ENCODE assay signal across 10 cellular contexts in genomic region chr12:116319316-116319715, GRCh38. TPM values are rescaled to one million over a fixed set of nuclear protein-coding genes. Genes with fewer than 3 reads are reported as not detected.
DNase-seq lines count a peak whose midpoint lies in the region; ATAC-seq and TF ChIP-seq lines count a peak whose summit lies in the region.
"Had no signal": no experiment of that assay in that cellular context is flagged by ENCODE, and none has a peak within 500 bp of the region (broad histone marks: within the 10 kb centered on the region; RNA-seq: fewer than 3 reads in every experiment).

No MANE protein-coding gene starts in this region.

- ATAC-seq in RWPE2 (ENCODE audit: low read depth) (no peak), HG03439 (IDR thresholded peaks at IDR 0.05; ENCODE audit: unreplicated experiment) (no peak)
- no peak for ATAC-seq in stimulated activated naive B cell treated with anti-CD40 and anti-IgM and Interleukin-4, amounts not matched to agents 10 μg/mL and 1 μg/mL and 100 μg/mL, for 72 hours (replicated peaks)
- ATAC-seq: A549, HepG2 had no signal

- H3K9me3 ChIP-seq in RWPE2 (ENCODE audit: severe bottlenecking), result no peaks in the 10 kb centered on the region
- H3K9me3 ChIP-seq: A549 had no signal

- peak overlapping the region; percentile 94 for H3K27ac Mint-ChIP-seq in stimulated activated naive B cell treated with anti-CD40 and anti-IgM and Interleukin-4, amounts not matched to agents 10 μg/mL and 1 μg/mL and 100 μg/mL, for 72 hours

- DNase-seq in NCI-H2029 treated with DMSO at 0.1 percent for 48 hours (lab: John Stamatoyannopoulos, UW) (peak; percentile 22), NCI-H2029 (lab: John Stamatoyannopoulos, UW) (no peak), RWPE2 (ENCODE audit: low spot score) (no peak), fibroblast of the aortic adventitia (ENCODE audit: low read depth) (peak; percentile 84), cerebellum (ENCODE audit: low spot score) (no peak), middle frontal gyrus (ENCODE audit: extremely low spot score, low spot score) (no peak)
- DNase-seq in stimulated activated naive B cell treated with anti-CD40 and anti-IgM and Interleukin-4, amounts not matched to agents 10 μg/mL and 1 μg/mL and 100 μg/mL, for 72 hours, result no peak

- peaks cover 30 to 50% of the 10 kb centered on the region in 2 donors for H3K4me1 Mint-ChIP-seq in stimulated activated naive B cell treated with anti-CD40 and anti-IgM and Interleukin-4, amounts not matched to agents 10 μg/mL and 1 μg/mL and 100 μg/mL, for 72 hours

- peaks cover 0 to 11% of the 10 kb centered on the region in 2 donors for H3K27me3 Mint-ChIP-seq in stimulated activated naive B cell treated with anti-CD40 and anti-IgM and Interleukin-4, amounts not matched to agents 10 μg/mL and 1 μg/mL and 100 μg/mL, for 72 hours

- peaks cover 0 to 2% of the 10 kb centered on the region in 2 donors for H3K9me3 Mint-ChIP-seq in stimulated activated naive B cell treated with anti-CD40 and anti-IgM and Interleukin-4, amounts not matched to agents 10 μg/mL and 1 μg/mL and 100 μg/mL, for 72 hours

- H3K4me3 ChIP-seq in RWPE2 (ENCODE audit: severe bottlenecking) (no peak overlapping the region), fibroblast of the aortic adventitia (ENCODE audit: low read depth, low read length) (peak overlapping the region; percentile 32)
- H3K4me3 ChIP-seq: A549 had no signal

- H3K4me1 ChIP-seq in RWPE2 (ENCODE audit: insufficient read depth, poor library complexity, severe bottlenecking), result peaks cover 23% of the 10 kb centered on the region
- H3K4me1 ChIP-seq: A549 had no signal

- H3K36me3 ChIP-seq in RWPE2 (ENCODE audit: low read depth), result no peaks in the 10 kb centered on the region

- H3K27ac ChIP-seq in RWPE2 (ENCODE audit: poor library complexity, severe bottlenecking), result peak overlapping the region; percentile 66
- H3K27ac ChIP-seq: A549 had no signal

- no peak for TF ChIP-seq CTCF in RWPE2 (IDR thresholded peaks at IDR 0.05; ENCODE audit: poor library complexity, severe bottlenecking)
- no peak for TF ChIP-seq CTCF in fibroblast of the aortic adventitia (IDR thresholded peaks at IDR 0.05; ENCODE audit: insufficient read depth, low read length)

- H3K27me3 ChIP-seq in RWPE2 (ENCODE audit: insufficient read depth, poor library complexity, severe bottlenecking), result no peaks in the 10 kb centered on the region

- H3K36me3 Mint-ChIP-seq in stimulated activated naive B cell treated with anti-CD40 and anti-IgM and Interleukin-4, amounts not matched to agents 10 μg/mL and 1 μg/mL and 100 μg/mL, for 72 hours, result no peaks in the 10 kb centered on the region

- peak overlapping the region; percentile 61 to 75 for H3K4me3 Mint-ChIP-seq in stimulated activated naive B cell treated with anti-CD40 and anti-IgM and Interleukin-4, amounts not matched to agents 10 μg/mL and 1 μg/mL and 100 μg/mL, for 72 hours

RNA-seq across cellular contexts. Expression of gene MED13L, which starts 41.8 kb away (rescaled TPM):
- total RNA-seq in fibroblast of the aortic adventitia (ENCODE audit: low replicate concordance) (120 and 180 TPM in 2 replicates), cerebellum (184 TPM)

Comparison
In these comparisons a context has a peak if more than half of its experiments do, and no peak if none do; other contexts are left out.
1. DNase-seq: peak in NCI-H2029 treated with DMSO at 0.1 percent for 48 hours (single experiment) and fibroblast of the aortic adventitia (single experiment); none in NCI-H2029 (single experiment), RWPE2 (single experiment), stimulated activated naive B cell treated with anti-CD40 and anti-IgM and Interleukin-4, amounts not matched to agents 10 μg/mL and 1 μg/mL and 100 μg/mL, for 72 hours (single experiment), cerebellum (single experiment) and middle frontal gyrus (single experiment).